Comparison of ENCODE assay signal across 21 cellular contexts in the genomic region with DNA sequence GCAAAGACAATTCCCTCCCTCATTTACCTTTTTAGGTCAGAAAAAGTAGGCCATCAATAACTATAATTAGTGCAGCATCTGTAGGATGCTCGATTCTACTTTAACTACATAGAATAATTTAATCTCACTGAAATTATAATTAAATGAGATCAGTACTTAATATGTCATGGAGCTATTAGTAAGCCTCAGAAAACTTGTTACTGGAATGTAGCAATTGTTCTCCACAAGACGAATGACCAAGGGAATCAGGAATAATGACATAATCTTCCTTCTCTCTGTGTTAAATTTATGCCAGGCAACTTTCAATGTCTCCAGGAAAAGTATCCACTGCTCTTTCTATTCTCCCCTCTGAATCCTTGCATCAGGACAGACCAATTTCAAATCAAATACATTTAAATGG. TPM values are rescaled to one million over a fixed set of nuclear protein-coding genes. Genes with fewer than 3 reads are reported as not detected.
DNase-seq lines count a peak whose midpoint lies in the region; ATAC-seq and TF ChIP-seq lines count a peak whose summit lies in the region.
"Had no signal": no experiment of that assay in that cellular context is flagged by ENCODE, and none has a peak within 500 bp of the region (broad histone marks: within the 10 kb centered on the region; RNA-seq: fewer than 3 reads in every experiment).

No MANE protein-coding gene starts in this region.

- ATAC-seq in CD8-positive, alpha-beta T cell: no peak
- ATAC-seq in T-helper 17 cell: no peak
- no peak for ATAC-seq in GM19467 (IDR thresholded peaks at IDR 0.05; ENCODE audit: unreplicated experiment)

- H3K4me1 ChIP-seq in CD8-positive, alpha-beta T cell (ENCODE audit: insufficient read depth, low read length): peaks cover 23% of the 10 kb centered on the region
- peaks cover 0 to 59% (median 34%) of the 10 kb centered on the region in 4 donors for H3K4me1 ChIP-seq in sigmoid colon

- H3K4me3 ChIP-seq in CD8-positive, alpha-beta T cell (ENCODE audit: low read depth, low read length): no peak overlapping the region
- H3K4me3 ChIP-seq in fibroblast of pulmonary artery (replicated peaks; ENCODE audit: low read depth, low read length) (no peak overlapping the region), sigmoid colon (no peak overlapping the region)
- H3K4me3 ChIP-seq: tibial nerve had no signal

- H3K27me3 Mint-ChIP-seq in CD8-positive, alpha-beta T cell (ENCODE audit: low read depth): no peaks in the 10 kb centered on the region
- H3K27me3 Mint-ChIP-seq in T-helper 17 cell: no peaks in the 10 kb centered on the region
- H3K27me3 Mint-ChIP-seq: activated CD8-positive, alpha-beta memory T cell treated with anti-CD3 and anti-CD28 coated beads, Interleukin-2, amount 10 ng/mL, durations not matched to agents 7 days and 5 days had no signal

- intact Hi-C loops in CD8-positive, alpha-beta T cell (cut with DNase I, micrococcal nuclease): no loop called here
- intact Hi-C loops in sigmoid colon (cut with DNase I): no loop called here

- TF ChIP-seq POLR2A in sigmoid colon (IDR thresholded peaks at IDR 0.05): no peak

- peak overlapping the region; percentile 61 for H3K27ac Mint-ChIP-seq in CD8-positive, alpha-beta T cell
- peak overlapping the region; percentile 99 for H3K27ac Mint-ChIP-seq in T-helper 17 cell
- H3K27ac Mint-ChIP-seq: activated T-helper 2 cell treated with anti-CD3 and anti-CD28 coated beads, Interferon-gamma antibody, Interleukin-2, Interleukin-4, amounts not matched to agents 10 μg/mL and 5 μg/mL and 100 μg/mL, durations not matched to agents 14 hours and 24 hours and 36 hours had no signal

- H3K9me3 ChIP-seq in CD8-positive, alpha-beta T cell (ENCODE audit: low read length): no peaks in the 10 kb centered on the region
- no peaks in the 10 kb centered on the region for H3K9me3 ChIP-seq in T-helper 17 cell (ENCODE audit: control insufficient read depth, low read length, poor library complexity, severe bottlenecking)
- no peaks in the 10 kb centered on the region for H3K9me3 ChIP-seq in sigmoid colon
- H3K9me3 ChIP-seq: tibial nerve had no signal

- H3K4me3 Mint-ChIP-seq in CD8-positive, alpha-beta T cell: no peak overlapping the region
- H3K4me3 Mint-ChIP-seq in T-helper 17 cell: no peak overlapping the region
- H3K4me3 Mint-ChIP-seq: HFFc6, neural crest cell had no signal

- 68 to 83% methylated on average over 2 of the region's 2 CpGs for WGBS in sigmoid colon, 2 donors

- no peaks in the 10 kb centered on the region for H3K36me3 Mint-ChIP-seq in CD8-positive, alpha-beta T cell
- H3K36me3 Mint-ChIP-seq in T-helper 17 cell (ENCODE audit: low read depth): peaks cover 6% of the 10 kb centered on the region
- H3K36me3 Mint-ChIP-seq: activated CD8-positive, alpha-beta memory T cell treated with anti-CD3 and anti-CD28 coated beads, Interleukin-2, amount 10 ng/mL, durations not matched to agents 7 days and 5 days had no signal

- peaks cover 51% of the 10 kb centered on the region for H3K4me1 Mint-ChIP-seq in CD8-positive, alpha-beta T cell (ENCODE audit: low read depth)
- H3K4me1 Mint-ChIP-seq in T-helper 17 cell: peaks cover 48% of the 10 kb centered on the region

- no peaks in the 10 kb centered on the region for H3K27me3 ChIP-seq in CD8-positive, alpha-beta T cell (ENCODE audit: insufficient read depth, low read length)
- no peaks in the 10 kb centered on the region for H3K27me3 ChIP-seq in sigmoid colon
- H3K27me3 ChIP-seq: dorsolateral prefrontal cortex, tibial nerve had no signal

- POLR2A ChIA-PET in CD8-positive, alpha-beta T cell (lab: Charles Lee): interaction anchor here (1.2 kb wide), 1 partner anchor 52 kb away, joined by 3 read pairs; no protein-coding TSS in a partner anchor

- no peaks in the 10 kb centered on the region for H3K9me3 Mint-ChIP-seq in CD8-positive, alpha-beta T cell
- H3K9me3 Mint-ChIP-seq: activated T-helper 2 cell treated with anti-CD3 and anti-CD28 coated beads, Interferon-gamma antibody, Interleukin-2, Interleukin-4, amounts not matched to agents 10 μg/mL and 5 μg/mL and 100 μg/mL, durations not matched to agents 14 hours and 24 hours and 36 hours; HFFc6; neural crest cell had no signal

- no peak for TF ChIP-seq EP300 in sigmoid colon (IDR thresholded peaks at IDR 0.05)

- no peak for TF ChIP-seq CTCF in CD8-positive, alpha-beta T cell (IDR thresholded peaks at IDR 0.05)
- TF ChIP-seq CTCF in fibroblast of pulmonary artery (IDR thresholded peaks at IDR 0.05; ENCODE audit: low read length, missing control alignments) (no peak), sigmoid colon (IDR thresholded peaks at IDR 0.05) (no peak)

- H3K27ac ChIP-seq in CD8-positive, alpha-beta T cell (ENCODE audit: low read depth, low read length): no peak overlapping the region
- peak overlapping the region in 3 of 4 donors; percentile 52 to 74 (median 55) for H3K27ac ChIP-seq in sigmoid colon

- DNase-seq in CD8-positive, alpha-beta T cell: no peak
- DNase-seq in T-helper 17 cell: no peak
- DNase-seq in fibroblast of pulmonary artery (ENCODE audit: low read depth): peak; percentile 47
- DNase-seq in sigmoid colon: no peak
- no peak for DNase-seq in KG1 (lab: John Stamatoyannopoulos, UW)
- no peak for DNase-seq in SKM-1 (lab: John Stamatoyannopoulos, UW; ENCODE audit: unreplicated experiment)
- DNase-seq in SW 1271 (lab: John Stamatoyannopoulos, UW): no peak
- DNase-seq: activated CD8-positive, alpha-beta memory T cell treated with anti-CD3 and anti-CD28 coated beads, Interleukin-2, amount 10 ng/mL, durations not matched to agents 7 days and 5 days; COR-L47; dorsolateral prefrontal cortex; HFFc6; islet precursor cell; mesendoderm; NCI-H1436; NCI-H226; NK-92 treated with Interleukin-12 subunit alpha and Interleukin-12 subunit beta, amount 100 ng/mL, for 24 hours; stimulated activated CD4-positive, alpha-beta T cell treated with anti-CD3 and anti-CD28 coated beads, Interleukin-15, amount 100 ng/mL, for 24 hours had no signal

- CTCF ChIA-PET in CD8-positive, alpha-beta T cell (lab: Charles Lee): interaction anchor here (1.4 kb wide), 1 partner anchor 519 kb away, joined by 4 read pairs; no protein-coding TSS in a partner anchor

- H3K36me3 ChIP-seq in CD8-positive, alpha-beta T cell (ENCODE audit: insufficient read depth, low read length): no peaks in the 10 kb centered on the region
- H3K36me3 ChIP-seq in sigmoid colon: no peaks in the 10 kb centered on the region
- H3K36me3 ChIP-seq: tibial nerve had no signal

RNA-seq across cellular contexts. Expression of gene SESN1, which starts 34.1 kb away (rescaled TPM):
- 10 to 100 TPM; 53.5 to 56.4 TPM for total RNA-seq in CD8-positive, alpha-beta T cell
- total RNA-seq in T-helper 17 cell (10 to 100 TPM; 69.6 to 97.3 TPM), sigmoid colon (100 to 1,000 TPM in 2 of 4 donors, 10 to 100 TPM in 2; 63.0 to 144 (median 84.2) TPM)
- polyA plus RNA-seq in sigmoid colon: 10 to 100 TPM; 18.3 to 24.3 (median 19.2) TPM

RNA-seq across cellular contexts. Expression of gene CEP57L1, which starts 34.7 kb away (rescaled TPM):
- 1 to 10 TPM; 2.9 to 3.7 TPM for total RNA-seq in CD8-positive, alpha-beta T cell
- total RNA-seq in T-helper 17 cell (1 to 10 TPM; 4.6 to 9.7 TPM), sigmoid colon (10 to 100 TPM; 12.6 to 21.0 (median 16.5) TPM)
- 1 to 10 TPM; 5.4 to 8.1 (median 7.8) TPM for polyA plus RNA-seq in sigmoid colon
